In the genomic region with DNA sequence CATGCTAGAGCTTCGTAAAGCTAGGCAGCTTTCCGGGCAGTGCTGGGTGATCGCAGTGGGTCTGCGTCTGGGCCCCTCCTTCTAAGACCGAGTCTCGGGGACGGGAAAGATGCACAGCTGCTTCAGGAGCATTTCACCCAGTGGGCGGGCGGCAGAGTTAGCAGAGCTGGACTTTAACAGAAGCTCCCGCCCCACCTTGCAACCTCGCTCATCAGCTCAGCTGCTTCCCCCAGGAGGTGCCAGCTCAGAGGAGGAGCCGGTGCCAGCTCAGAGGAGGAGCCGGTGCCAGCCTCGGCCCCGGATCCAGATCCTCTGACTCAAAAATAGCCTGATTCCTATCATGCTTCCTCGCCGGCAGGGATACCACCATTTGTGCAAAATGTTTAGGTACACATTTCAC, we compare ENCODE assay signal across 28 cellular contexts.
"Had no signal": no experiment of that assay in that cellular context is flagged by ENCODE, and none has a peak within 500 bp of the region (broad histone marks: within the 10 kb centered on the region; RNA-seq: fewer than 3 reads in every experiment).

No MANE protein-coding gene starts in this region.

- H3K36me3 Mint-ChIP-seq: activated CD8-positive, alpha-beta memory T cell treated with anti-CD3 and anti-CD28 coated beads, Interleukin-2, amount 10 ng/mL, durations not matched to agents 7 days and 5 days; activated naive CD4-positive, alpha-beta T cell treated with anti-CD3 and anti-CD28 coated beads, Interleukin-2, amount 50 U/mL, for 24 hours; naive thymus-derived CD4-positive, alpha-beta T cell had no signal

- ATAC-seq: activated CD8-positive, alpha-beta memory T cell treated with anti-CD3 and anti-CD28 coated beads, Interleukin-2, amount 10 ng/mL, durations not matched to agents 7 days and 5 days; activated CD8-positive, alpha-beta T cell treated with anti-CD3 and anti-CD28 coated beads, Interleukin-2, amount 10 ng/mL, durations not matched to agents 7 days and 5 days; activated naive CD8-positive, alpha-beta T cell treated with anti-CD3 and anti-CD28 coated beads, Interleukin-2, amount 50 U/mL, for 24 hours; gastrocnemius medialis; naive thymus-derived CD4-positive, alpha-beta T cell; pancreas had no signal

- H3K27ac ChIP-seq: coronary artery, dorsolateral prefrontal cortex, gastrocnemius medialis, left lung, pancreas, prostate gland, spleen, tibial nerve had no signal

- DNase-seq: activated B cell treated with CpG ODN at 0.5 μM for 24 hours; activated CD8-positive, alpha-beta memory T cell treated with anti-CD3 and anti-CD28 coated beads, Interleukin-2, amount 10 ng/mL, durations not matched to agents 7 days and 5 days; activated CD8-positive, alpha-beta T cell treated with anti-CD3 and anti-CD28 coated beads, Interleukin-2, amount 10 ng/mL, durations not matched to agents 7 days and 5 days; activated naive CD8-positive, alpha-beta T cell treated with anti-CD3 and anti-CD28 coated beads, Interleukin-2, amount 50 U/mL, for 24 hours; activated T-cell treated with anti-CD3 and anti-CD28 coated beads, Interleukin-2, amount 50 U/mL, for 48 hours; amygdala; effector memory CD4-positive, alpha-beta T cell; erythroblast; gastrocnemius medialis; glutamatergic neuron; left lung; naive thymus-derived CD4-positive, alpha-beta T cell; nucleus accumbens; pancreas; retina; spleen; stimulated activated CD4-positive, alpha-beta T cell treated with anti-CD3 and anti-CD28 coated beads, Interleukin-2, amount 100 ng/mL, for 48 hours; stimulated activated naive CD4-positive, alpha-beta T cell treated with Interleukin-2 at 50 U/mL for 16 hours; T-helper 1 cell had no signal

- H3K36me3 ChIP-seq: gastrocnemius medialis, left lung, pancreas, prostate gland, spleen, tibial nerve had no signal

- H3K4me1 Mint-ChIP-seq: activated B cell treated with CpG ODN at 0.5 μM for 24 hours; activated CD8-positive, alpha-beta memory T cell treated with anti-CD3 and anti-CD28 coated beads, Interleukin-2, amount 10 ng/mL, durations not matched to agents 7 days and 5 days; activated naive CD4-positive, alpha-beta T cell treated with anti-CD3 and anti-CD28 coated beads, Interleukin-2, amount 50 U/mL, for 24 hours; activated naive CD8-positive, alpha-beta T cell treated with anti-CD3 and anti-CD28 coated beads, Interleukin-2, amount 50 U/mL, for 24 hours had no signal

- H3K9me3 ChIP-seq: gastrocnemius medialis, left lung, pancreas, prostate gland, spleen, tibial nerve had no signal

- H3K4me3 Mint-ChIP-seq: activated B cell treated with CpG ODN at 0.5 μM for 24 hours; activated CD8-positive, alpha-beta memory T cell treated with anti-CD3 and anti-CD28 coated beads, Interleukin-2, amount 10 ng/mL, durations not matched to agents 7 days and 5 days; activated CD8-positive, alpha-beta T cell treated with anti-CD3 and anti-CD28 coated beads, Interleukin-2, amount 10 ng/mL, durations not matched to agents 7 days and 5 days; activated naive CD4-positive, alpha-beta T cell treated with anti-CD3 and anti-CD28 coated beads, Interleukin-2, amount 50 U/mL, for 24 hours; activated naive CD8-positive, alpha-beta T cell treated with anti-CD3 and anti-CD28 coated beads, Interleukin-2, amount 50 U/mL, for 24 hours; naive thymus-derived CD4-positive, alpha-beta T cell; T-helper 2 cell treated with Interferon-gamma antibody and Interleukin-4, amounts not matched to agents 5 μg/mL and 100 μg/mL, for 36 hours had no signal

- H3K27me3 ChIP-seq: dorsolateral prefrontal cortex, gastrocnemius medialis, left lung, pancreas, spleen, tibial nerve had no signal

- H3K9me3 Mint-ChIP-seq: activated B cell treated with CpG ODN at 0.5 μM for 24 hours; activated naive CD4-positive, alpha-beta T cell treated with anti-CD3 and anti-CD28 coated beads, Interleukin-2, amount 50 U/mL, for 24 hours; activated naive CD8-positive, alpha-beta T cell treated with anti-CD3 and anti-CD28 coated beads, Interleukin-2, amount 50 U/mL, for 24 hours; activated T-helper 2 cell treated with anti-CD3 and anti-CD28 coated beads, Interferon-gamma antibody, Interleukin-2, Interleukin-4, amounts not matched to agents 10 μg/mL and 5 μg/mL and 100 μg/mL, durations not matched to agents 14 hours and 24 hours and 36 hours; T-helper 2 cell treated with Interferon-gamma antibody and Interleukin-4, amounts not matched to agents 5 μg/mL and 100 μg/mL, for 36 hours had no signal

- FAIRE-seq: bronchial epithelial cell, islet of Langerhans, pancreas had no signal

- H3K27ac Mint-ChIP-seq: activated B cell treated with CpG ODN at 0.5 μM for 24 hours; activated CD8-positive, alpha-beta memory T cell treated with anti-CD3 and anti-CD28 coated beads, Interleukin-2, amount 10 ng/mL, durations not matched to agents 7 days and 5 days; activated CD8-positive, alpha-beta T cell treated with anti-CD3 and anti-CD28 coated beads, Interleukin-2, amount 10 ng/mL, durations not matched to agents 7 days and 5 days; activated naive CD4-positive, alpha-beta T cell treated with anti-CD3 and anti-CD28 coated beads, Interleukin-2, amount 50 U/mL, for 24 hours; activated naive CD8-positive, alpha-beta T cell treated with anti-CD3 and anti-CD28 coated beads, Interleukin-2, amount 50 U/mL, for 24 hours; activated T-helper 2 cell treated with anti-CD3 and anti-CD28 coated beads, Interferon-gamma antibody, Interleukin-2, Interleukin-4, amounts not matched to agents 10 μg/mL and 5 μg/mL and 100 μg/mL, durations not matched to agents 14 hours and 24 hours and 36 hours; naive thymus-derived CD4-positive, alpha-beta T cell; T-helper 2 cell treated with Interferon-gamma antibody and Interleukin-4, amounts not matched to agents 5 μg/mL and 100 μg/mL, for 36 hours had no signal

- H3K4me3 ChIP-seq: coronary artery, gastrocnemius medialis, left lung, pancreas, prostate gland, spleen, tibial nerve had no signal

- H3K4me1 ChIP-seq: left lung, pancreas, prostate gland, spleen, tibial nerve had no signal

- H3K27me3 Mint-ChIP-seq: activated B cell treated with CpG ODN at 0.5 μM for 24 hours; activated naive CD4-positive, alpha-beta T cell treated with anti-CD3 and anti-CD28 coated beads, Interleukin-2, amount 50 U/mL, for 24 hours had no signal
